8 cellular contexts compared by ENCODE assay signal in genomic region chr22:36480941-36481392, GRCh38. TPM values are rescaled to one million over a fixed set of nuclear protein-coding genes. Genes with fewer than 3 reads are reported as not detected.
DNase-seq lines count a peak whose midpoint lies in the region; ATAC-seq and TF ChIP-seq lines count a peak whose summit lies in the region.

No MANE protein-coding gene starts in this region.

- no peak for TF ChIP-seq CTCF in kidney epithelial cell (IDR thresholded peaks at IDR 0.05; ENCODE audit: insufficient read depth, low read length, poor library complexity, severe bottlenecking)
- TF ChIP-seq CTCF in tibial artery (IDR thresholded peaks at IDR 0.05) = no peak

- H3K27ac ChIP-seq in tibial artery = peak overlapping the region; percentile 92 to 99

- intact Hi-C loops in tibial artery (cut with DNase I; ENCODE audit: low total_unique reads) = no loop called here

- H3K4me3 ChIP-seq in kidney epithelial cell (ENCODE audit: low read depth, low read length) (peak overlapping the region; percentile 92), tibial artery (peak overlapping the region; percentile 82 to 85)

- H3K36me3 Mint-ChIP-seq in activated T-cell treated with anti-CD3 and anti-CD28 coated beads, Interleukin-2, amount 50 U/mL, for 4 hours (ENCODE audit: insufficient read depth) = peaks cover 8% of the 10 kb centered on the region
- H3K36me3 Mint-ChIP-seq in activated T-helper 17 cell treated with anti-CD3 and anti-CD28 coated beads, Interleukin-2, amount 50 U/mL, for 72 hours (ENCODE audit: low read depth) = peaks cover 58% of the 10 kb centered on the region

- no peaks in the 10 kb centered on the region for H3K9me3 ChIP-seq in tibial artery

- H3K27me3 ChIP-seq in kidney epithelial cell (ENCODE audit: control insufficient read depth, insufficient read depth, low read length) = no peaks in the 10 kb centered on the region
- H3K27me3 ChIP-seq in tibial artery = no peaks in the 10 kb centered on the region

- peaks cover 16% of the 10 kb centered on the region for H3K4me1 Mint-ChIP-seq in activated T-cell treated with anti-CD3 and anti-CD28 coated beads, Interleukin-2, amount 50 U/mL, for 4 hours (ENCODE audit: low read depth)
- peaks cover 8% of the 10 kb centered on the region for H3K4me1 Mint-ChIP-seq in activated T-helper 17 cell treated with anti-CD3 and anti-CD28 coated beads, Interleukin-2, amount 50 U/mL, for 72 hours

- H3K27ac Mint-ChIP-seq in activated T-helper 17 cell treated with anti-CD3 and anti-CD28 coated beads, Interleukin-2, amount 50 U/mL, for 72 hours = peak overlapping the region; percentile 93

- H3K36me3 ChIP-seq in kidney epithelial cell (ENCODE audit: control insufficient read depth, insufficient read depth, low read length) (peaks cover 1% of the 10 kb centered on the region), tibial artery (peaks cover 23 to 45% (median 39%) of the 10 kb centered on the region in 3 donors)

- ATAC-seq in activated T-cell treated with anti-CD3 and anti-CD28 coated beads, Interleukin-2, amount 50 U/mL, for 4 hours = no peak
- no peak for ATAC-seq in activated T-helper 17 cell treated with anti-CD3 and anti-CD28 coated beads, Interleukin-2, amount 50 U/mL, for 72 hours (replicated peaks)
- no peak for ATAC-seq in HG03460 (IDR thresholded peaks at IDR 0.05; ENCODE audit: unreplicated experiment)

- H3K27me3 Mint-ChIP-seq in activated T-cell treated with anti-CD3 and anti-CD28 coated beads, Interleukin-2, amount 50 U/mL, for 4 hours (ENCODE audit: low read depth) = no peaks in the 10 kb centered on the region
- H3K27me3 Mint-ChIP-seq in activated T-helper 17 cell treated with anti-CD3 and anti-CD28 coated beads, Interleukin-2, amount 50 U/mL, for 72 hours = no peaks in the 10 kb centered on the region

- H3K9me3 Mint-ChIP-seq in activated T-cell treated with anti-CD3 and anti-CD28 coated beads, Interleukin-2, amount 50 U/mL, for 4 hours = no peaks in the 10 kb centered on the region
- H3K9me3 Mint-ChIP-seq in activated T-helper 17 cell treated with anti-CD3 and anti-CD28 coated beads, Interleukin-2, amount 50 U/mL, for 72 hours = no peaks in the 10 kb centered on the region

- DNase-seq in activated T-cell treated with anti-CD3 and anti-CD28 coated beads, Interleukin-2, amount 50 U/mL, for 4 hours = no peak
- DNase-seq in activated T-cell treated with anti-CD3 and anti-CD28 coated beads for 4 hours = no peak
- no peak for DNase-seq in kidney epithelial cell (ENCODE audit: low read depth)
- no peak for DNase-seq in tibial artery
- no peak for DNase-seq in HuH-7.5 (ENCODE audit: low spot score)
- DNase-seq in stimulated activated CD4-positive, alpha-beta T cell treated with anti-CD3 and anti-CD28 coated beads, Interleukin-15, amount 100 ng/mL, for 24 hours = no peak

- H3K4me3 Mint-ChIP-seq in activated T-cell treated with anti-CD3 and anti-CD28 coated beads, Interleukin-2, amount 50 U/mL, for 4 hours = peak overlapping the region; percentile 93
- peak overlapping the region; percentile 92 for H3K4me3 Mint-ChIP-seq in activated T-helper 17 cell treated with anti-CD3 and anti-CD28 coated beads, Interleukin-2, amount 50 U/mL, for 72 hours

- peaks cover 4 to 15% (median 13%) of the 10 kb centered on the region in 4 donors for H3K4me1 ChIP-seq in tibial artery

RNA-seq across cellular contexts. Expression of gene TXN2, which starts 0.5 kb away (rescaled TPM):
- 100 to 1,000 TPM; 108 to 114 (median 113) TPM for total RNA-seq in activated T-cell treated with anti-CD3 and anti-CD28 coated beads, Interleukin-2, amount 50 U/mL, for 4 hours
- 100 to 1,000 TPM in 1 of 2 donors, 10 to 100 TPM in 1; 87.9 to 114 TPM for total RNA-seq in activated T-helper 17 cell treated with anti-CD3 and anti-CD28 coated beads, Interleukin-2, amount 50 U/mL, for 72 hours
- 56.8 and 66.6 TPM in 2 replicates for total RNA-seq in kidney epithelial cell

RNA-seq across cellular contexts. Expression of gene FOXRED2, which starts 25.9 kb away (rescaled TPM):
- 10 to 100 TPM; 28.0 to 38.0 (median 36.5) TPM for total RNA-seq in activated T-cell treated with anti-CD3 and anti-CD28 coated beads, Interleukin-2, amount 50 U/mL, for 4 hours
- 10 to 100 TPM; 12.3 to 18.0 TPM for total RNA-seq in activated T-helper 17 cell treated with anti-CD3 and anti-CD28 coated beads, Interleukin-2, amount 50 U/mL, for 72 hours
- 13.6 and 16.6 TPM in 2 replicates for total RNA-seq in kidney epithelial cell

RNA-seq across cellular contexts. Expression of gene EIF3D, which starts 48.0 kb away (rescaled TPM):
- 100 to 1,000 TPM; 375 to 392 (median 385) TPM for total RNA-seq in activated T-cell treated with anti-CD3 and anti-CD28 coated beads, Interleukin-2, amount 50 U/mL, for 4 hours
- 100 to 1,000 TPM; 307 to 329 TPM for total RNA-seq in activated T-helper 17 cell treated with anti-CD3 and anti-CD28 coated beads, Interleukin-2, amount 50 U/mL, for 72 hours
- 551 and 619 TPM in 2 replicates for total RNA-seq in kidney epithelial cell
